ENCODE assay signal across 2 cellular contexts in the genomic region with DNA sequence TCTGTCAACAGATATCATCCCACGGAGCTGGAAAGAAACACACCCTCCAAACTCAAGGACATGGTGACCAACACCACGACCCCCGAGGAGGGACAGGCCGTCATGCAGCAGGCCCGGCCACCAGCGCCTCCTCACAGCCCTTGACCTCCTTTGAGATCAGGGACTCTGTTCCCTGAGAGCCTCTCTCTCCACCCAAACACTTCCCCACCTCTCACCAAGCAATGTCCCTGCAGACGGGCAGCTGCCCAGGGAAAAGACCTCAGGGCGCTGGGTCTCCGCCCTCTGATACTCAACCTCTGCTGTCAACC.
TF ChIP-seq lines count a peak whose summit lies in the region.

No MANE protein-coding gene starts in this region.

TF ChIP-seq in WTC11, 78 proteins besides CTCF, POLR2A, EP300 and RAD21 (continues in another document):
- TF ChIP-seq ZNF416 (CRISPR knock-in tag; IDR thresholded peaks at IDR 0.05) (no peak), IRF2 (CRISPR knock-in tag; IDR thresholded peaks at IDR 0.05; ENCODE audit: borderline replicate concordance, low read depth) (no peak), ZNF423 (CRISPR knock-in tag; IDR thresholded peaks at IDR 0.05) (no peak), SMAD4 (CRISPR knock-in tag; IDR thresholded peaks at IDR 0.05) (no peak), TCF7 (CRISPR knock-in tag; IDR thresholded peaks at IDR 0.05; ENCODE audit: low read depth) (no peak), NR3C1 (CRISPR knock-in tag; conservative IDR thresholded peaks at IDR 0.05; ENCODE audit: low read depth) (no peak), ZNF671 (CRISPR knock-in tag; IDR thresholded peaks at IDR 0.05) (no peak), NFE2L1 (CRISPR knock-in tag; IDR thresholded peaks at IDR 0.05) (no peak), CREB1 (CRISPR knock-in tag; IDR thresholded peaks at IDR 0.05) (no peak)
- TF ChIP-seq, protein P1, sequence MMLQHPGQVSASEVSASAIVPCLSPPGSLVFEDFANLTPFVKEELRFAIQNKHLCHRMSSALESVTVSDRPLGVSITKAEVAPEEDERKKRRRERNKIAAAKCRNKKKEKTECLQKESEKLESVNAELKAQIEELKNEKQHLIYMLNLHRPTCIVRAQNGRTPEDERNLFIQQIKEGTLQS (CRISPR knock-in tag; conservative IDR thresholded peaks at IDR 0.05) = no peak
- TF ChIP-seq, protein P2, sequence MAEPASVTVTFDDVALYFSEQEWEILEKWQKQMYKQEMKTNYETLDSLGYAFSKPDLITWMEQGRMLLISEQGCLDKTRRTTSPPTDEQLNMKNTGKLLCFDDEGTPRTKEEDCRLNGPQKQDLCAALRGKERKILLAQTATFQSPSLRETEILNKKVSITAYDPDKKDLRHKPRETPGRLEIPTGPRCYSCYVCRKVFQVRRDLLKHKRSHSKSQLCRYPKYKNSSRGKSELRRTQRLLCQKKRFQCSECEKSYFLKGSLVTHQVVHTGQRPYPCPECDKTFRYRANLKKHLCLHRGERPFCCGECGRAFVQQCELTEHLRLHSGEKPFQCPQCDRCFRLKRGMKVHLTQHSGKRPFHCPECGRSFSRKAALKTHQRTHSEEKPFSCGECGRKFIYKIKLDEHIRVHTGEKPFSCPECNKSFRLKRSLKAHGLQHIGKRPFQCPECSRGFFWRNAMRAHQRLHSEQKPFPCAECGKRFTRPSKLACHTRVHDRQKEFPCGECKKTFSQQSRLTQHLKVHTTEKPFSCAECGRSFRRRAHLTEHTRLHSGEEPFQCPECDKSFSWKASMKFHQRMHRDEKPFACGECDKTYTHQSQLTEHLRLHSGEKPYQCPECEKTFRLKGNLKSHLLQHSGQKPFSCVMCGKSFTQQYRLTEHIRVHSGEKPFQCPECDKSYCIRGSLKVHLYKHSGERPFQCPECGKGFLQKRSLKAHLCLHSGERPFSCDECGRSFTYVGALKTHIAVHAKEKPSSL (CRISPR knock-in tag; conservative IDR thresholded peaks at IDR 0.05) = no peak
- TF ChIP-seq, protein P3, sequence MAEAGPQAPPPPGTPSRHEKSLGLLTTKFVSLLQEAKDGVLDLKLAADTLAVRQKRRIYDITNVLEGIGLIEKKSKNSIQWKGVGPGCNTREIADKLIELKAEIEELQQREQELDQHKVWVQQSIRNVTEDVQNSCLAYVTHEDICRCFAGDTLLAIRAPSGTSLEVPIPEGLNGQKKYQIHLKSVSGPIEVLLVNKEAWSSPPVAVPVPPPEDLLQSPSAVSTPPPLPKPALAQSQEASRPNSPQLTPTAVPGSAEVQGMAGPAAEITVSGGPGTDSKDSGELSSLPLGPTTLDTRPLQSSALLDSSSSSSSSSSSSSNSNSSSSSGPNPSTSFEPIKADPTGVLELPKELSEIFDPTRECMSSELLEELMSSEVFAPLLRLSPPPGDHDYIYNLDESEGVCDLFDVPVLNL (CRISPR knock-in tag; IDR thresholded peaks at IDR 0.05; ENCODE audit: borderline replicate concordance, low read depth) = no peak
- TF ChIP-seq, protein P4, sequence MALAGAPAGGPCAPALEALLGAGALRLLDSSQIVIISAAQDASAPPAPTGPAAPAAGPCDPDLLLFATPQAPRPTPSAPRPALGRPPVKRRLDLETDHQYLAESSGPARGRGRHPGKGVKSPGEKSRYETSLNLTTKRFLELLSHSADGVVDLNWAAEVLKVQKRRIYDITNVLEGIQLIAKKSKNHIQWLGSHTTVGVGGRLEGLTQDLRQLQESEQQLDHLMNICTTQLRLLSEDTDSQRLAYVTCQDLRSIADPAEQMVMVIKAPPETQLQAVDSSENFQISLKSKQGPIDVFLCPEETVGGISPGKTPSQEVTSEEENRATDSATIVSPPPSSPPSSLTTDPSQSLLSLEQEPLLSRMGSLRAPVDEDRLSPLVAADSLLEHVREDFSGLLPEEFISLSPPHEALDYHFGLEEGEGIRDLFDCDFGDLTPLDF (CRISPR knock-in tag; IDR thresholded peaks at IDR 0.05) = no peak
- TF ChIP-seq, protein P5, sequence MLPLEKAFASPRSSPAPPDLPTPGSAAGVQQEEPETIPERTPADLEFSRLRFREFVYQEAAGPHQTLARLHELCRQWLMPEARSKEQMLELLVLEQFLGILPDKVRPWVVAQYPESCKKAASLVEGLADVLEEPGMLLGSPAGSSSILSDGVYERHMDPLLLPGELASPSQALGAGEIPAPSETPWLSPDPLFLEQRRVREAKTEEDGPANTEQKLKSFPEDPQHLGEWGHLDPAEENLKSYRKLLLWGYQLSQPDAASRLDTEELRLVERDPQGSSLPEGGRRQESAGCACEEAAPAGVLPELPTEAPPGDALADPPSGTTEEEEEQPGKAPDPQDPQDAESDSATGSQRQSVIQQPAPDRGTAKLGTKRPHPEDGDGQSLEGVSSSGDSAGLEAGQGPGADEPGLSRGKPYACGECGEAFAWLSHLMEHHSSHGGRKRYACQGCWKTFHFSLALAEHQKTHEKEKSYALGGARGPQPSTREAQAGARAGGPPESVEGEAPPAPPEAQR (CRISPR knock-in tag; IDR thresholded peaks at IDR 0.05) = no peak
- TF ChIP-seq, protein P6, sequence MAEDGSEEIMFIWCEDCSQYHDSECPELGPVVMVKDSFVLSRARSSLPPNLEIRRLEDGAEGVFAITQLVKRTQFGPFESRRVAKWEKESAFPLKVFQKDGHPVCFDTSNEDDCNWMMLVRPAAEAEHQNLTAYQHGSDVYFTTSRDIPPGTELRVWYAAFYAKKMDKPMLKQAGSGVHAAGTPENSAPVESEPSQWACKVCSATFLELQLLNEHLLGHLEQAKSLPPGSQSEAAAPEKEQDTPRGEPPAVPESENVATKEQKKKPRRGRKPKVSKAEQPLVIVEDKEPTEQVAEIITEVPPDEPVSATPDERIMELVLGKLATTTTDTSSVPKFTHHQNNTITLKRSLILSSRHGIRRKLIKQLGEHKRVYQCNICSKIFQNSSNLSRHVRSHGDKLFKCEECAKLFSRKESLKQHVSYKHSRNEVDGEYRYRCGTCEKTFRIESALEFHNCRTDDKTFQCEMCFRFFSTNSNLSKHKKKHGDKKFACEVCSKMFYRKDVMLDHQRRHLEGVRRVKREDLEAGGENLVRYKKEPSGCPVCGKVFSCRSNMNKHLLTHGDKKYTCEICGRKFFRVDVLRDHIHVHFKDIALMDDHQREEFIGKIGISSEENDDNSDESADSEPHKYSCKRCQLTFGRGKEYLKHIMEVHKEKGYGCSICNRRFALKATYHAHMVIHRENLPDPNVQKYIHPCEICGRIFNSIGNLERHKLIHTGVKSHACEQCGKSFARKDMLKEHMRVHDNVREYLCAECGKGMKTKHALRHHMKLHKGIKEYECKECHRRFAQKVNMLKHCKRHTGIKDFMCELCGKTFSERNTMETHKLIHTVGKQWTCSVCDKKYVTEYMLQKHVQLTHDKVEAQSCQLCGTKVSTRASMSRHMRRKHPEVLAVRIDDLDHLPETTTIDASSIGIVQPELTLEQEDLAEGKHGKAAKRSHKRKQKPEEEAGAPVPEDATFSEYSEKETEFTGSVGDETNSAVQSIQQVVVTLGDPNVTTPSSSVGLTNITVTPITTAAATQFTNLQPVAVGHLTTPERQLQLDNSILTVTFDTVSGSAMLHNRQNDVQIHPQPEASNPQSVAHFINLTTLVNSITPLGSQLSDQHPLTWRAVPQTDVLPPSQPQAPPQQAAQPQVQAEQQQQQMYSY (CRISPR knock-in tag; IDR thresholded peaks at IDR 0.05) = no peak

TF ChIP-seq in HepG2, 621 proteins besides CTCF, POLR2A, EP300 and RAD21:
- TF ChIP-seq, protein P7, sequence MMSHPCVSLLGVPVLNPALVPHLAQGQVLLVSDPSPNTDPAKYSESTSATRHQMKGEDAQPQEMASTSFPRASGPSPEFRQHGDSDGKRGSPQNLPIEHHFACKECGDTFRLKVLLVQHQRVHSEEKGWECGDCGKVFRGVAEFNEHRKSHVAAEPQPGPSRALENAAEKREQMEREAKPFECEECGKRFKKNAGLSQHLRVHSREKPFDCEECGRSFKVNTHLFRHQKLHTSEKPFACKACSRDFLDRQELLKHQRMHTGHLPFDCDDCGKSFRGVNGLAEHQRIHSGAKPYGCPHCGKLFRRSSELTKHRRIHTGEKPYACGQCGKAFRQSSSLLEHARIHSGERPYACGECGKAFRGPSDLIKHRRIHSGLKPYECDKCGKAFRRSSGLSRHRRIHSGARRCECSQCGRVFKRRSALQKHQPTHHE (CRISPR knock-in tag; IDR thresholded peaks at IDR 0.05; ENCODE audit: borderline replicate concordance) = no peak
- TF ChIP-seq, protein P8, sequence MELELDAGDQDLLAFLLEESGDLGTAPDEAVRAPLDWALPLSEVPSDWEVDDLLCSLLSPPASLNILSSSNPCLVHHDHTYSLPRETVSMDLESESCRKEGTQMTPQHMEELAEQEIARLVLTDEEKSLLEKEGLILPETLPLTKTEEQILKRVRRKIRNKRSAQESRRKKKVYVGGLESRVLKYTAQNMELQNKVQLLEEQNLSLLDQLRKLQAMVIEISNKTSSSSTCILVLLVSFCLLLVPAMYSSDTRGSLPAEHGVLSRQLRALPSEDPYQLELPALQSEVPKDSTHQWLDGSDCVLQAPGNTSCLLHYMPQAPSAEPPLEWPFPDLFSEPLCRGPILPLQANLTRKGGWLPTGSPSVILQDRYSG (CRISPR knock-in tag; IDR thresholded peaks at IDR 0.05) = no peak
- TF ChIP-seq, protein P9, sequence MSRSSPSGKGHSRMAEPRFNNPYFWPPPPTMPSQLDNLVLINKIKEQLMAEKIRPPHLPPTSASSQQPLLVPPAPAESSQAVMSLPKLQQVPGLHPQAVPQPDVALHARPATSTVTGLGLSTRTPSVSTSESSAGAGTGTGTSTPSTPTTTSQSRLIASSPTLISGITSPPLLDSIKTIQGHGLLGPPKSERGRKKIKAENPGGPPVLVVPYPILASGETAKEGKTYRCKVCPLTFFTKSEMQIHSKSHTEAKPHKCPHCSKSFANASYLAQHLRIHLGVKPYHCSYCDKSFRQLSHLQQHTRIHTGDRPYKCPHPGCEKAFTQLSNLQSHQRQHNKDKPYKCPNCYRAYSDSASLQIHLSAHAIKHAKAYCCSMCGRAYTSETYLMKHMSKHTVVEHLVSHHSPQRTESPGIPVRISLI (CRISPR knock-in tag; IDR thresholded peaks at IDR 0.05; ENCODE audit: borderline replicate concordance) = no peak
- TF ChIP-seq PHF8 (CRISPR knock-in tag; IDR thresholded peaks at IDR 0.05) (no peak), KDM5B (CRISPR knock-in tag; IDR thresholded peaks at IDR 0.05; ENCODE audit: borderline replicate concordance) (no peak), SALL2 (CRISPR knock-in tag; IDR thresholded peaks at IDR 0.05) (no peak), KLF9 (CRISPR knock-in tag; IDR thresholded peaks at IDR 0.05; ENCODE audit: low read depth) (no peak), ZNF782 (CRISPR knock-in tag; IDR thresholded peaks at IDR 0.05; ENCODE audit: borderline replicate concordance) (no peak), FOSL2 (CRISPR knock-in tag; IDR thresholded peaks at IDR 0.05) (no peak), MED13 (CRISPR knock-in tag; IDR thresholded peaks at IDR 0.05) (no peak), ZNF652 (CRISPR knock-in tag; IDR thresholded peaks at IDR 0.05; ENCODE audit: borderline replicate concordance, low read depth) (no peak)
- TF ChIP-seq, protein P10, sequence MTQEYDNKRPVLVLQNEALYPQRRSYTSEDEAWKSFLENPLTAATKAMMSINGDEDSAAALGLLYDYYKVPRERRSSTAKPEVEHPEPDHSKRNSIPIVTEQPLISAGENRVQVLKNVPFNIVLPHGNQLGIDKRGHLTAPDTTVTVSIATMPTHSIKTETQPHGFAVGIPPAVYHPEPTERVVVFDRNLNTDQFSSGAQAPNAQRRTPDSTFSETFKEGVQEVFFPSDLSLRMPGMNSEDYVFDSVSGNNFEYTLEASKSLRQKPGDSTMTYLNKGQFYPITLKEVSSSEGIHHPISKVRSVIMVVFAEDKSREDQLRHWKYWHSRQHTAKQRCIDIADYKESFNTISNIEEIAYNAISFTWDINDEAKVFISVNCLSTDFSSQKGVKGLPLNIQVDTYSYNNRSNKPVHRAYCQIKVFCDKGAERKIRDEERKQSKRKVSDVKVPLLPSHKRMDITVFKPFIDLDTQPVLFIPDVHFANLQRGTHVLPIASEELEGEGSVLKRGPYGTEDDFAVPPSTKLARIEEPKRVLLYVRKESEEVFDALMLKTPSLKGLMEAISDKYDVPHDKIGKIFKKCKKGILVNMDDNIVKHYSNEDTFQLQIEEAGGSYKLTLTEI (CRISPR knock-in tag; conservative IDR thresholded peaks at IDR 0.05) = no peak
